9 cellular contexts compared by ENCODE assay signal in the genomic region with DNA sequence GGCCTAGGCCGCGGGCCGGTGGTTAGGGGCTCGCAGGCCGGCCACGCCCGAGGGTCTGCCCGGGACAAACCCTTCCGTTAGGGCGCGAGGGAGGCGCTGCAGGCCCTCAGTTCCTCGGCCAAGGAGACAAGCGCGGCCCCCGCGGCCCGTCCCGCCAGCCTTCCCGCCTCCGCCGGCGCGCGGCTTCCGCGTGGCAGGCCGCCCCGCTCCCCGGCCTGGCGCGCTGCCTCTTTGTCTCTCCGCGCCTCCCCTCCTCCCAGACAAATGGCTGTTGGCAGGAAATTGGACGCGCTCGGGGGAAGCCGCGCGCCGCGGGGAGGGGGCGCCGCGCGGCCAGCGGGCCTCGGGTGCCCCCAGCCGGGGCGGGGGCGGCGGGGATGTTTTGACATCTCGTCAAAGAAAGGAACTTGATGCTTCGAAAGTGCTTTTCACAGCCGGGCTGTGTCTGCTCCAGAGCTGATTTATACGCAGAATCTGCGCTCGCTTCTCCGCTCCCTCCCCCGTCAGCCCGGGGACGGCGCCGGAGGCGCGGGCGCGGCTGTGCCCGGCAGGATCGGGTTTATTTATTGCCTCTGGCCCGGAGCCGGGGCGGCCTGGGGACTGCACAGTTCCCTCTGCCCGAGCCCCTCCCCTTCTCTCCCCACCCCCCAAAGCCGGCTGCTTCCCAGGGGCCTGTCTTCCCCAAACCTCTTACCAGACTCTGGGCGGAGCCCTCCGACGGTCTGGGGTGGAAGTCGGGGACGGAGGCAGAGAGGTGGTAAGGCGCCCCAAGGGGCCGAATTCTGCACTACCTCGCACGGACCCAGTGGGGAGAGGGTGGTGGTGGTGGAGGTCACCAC. TPM values are rescaled to one million over a fixed set of nuclear protein-coding genes. Genes with fewer than 3 reads are reported as not detected.
DNase-seq lines count a peak whose midpoint lies in the region; ATAC-seq and TF ChIP-seq lines count a peak whose summit lies in the region.
"Had no signal": no experiment of that assay in that cellular context is flagged by ENCODE, and none has a peak within 500 bp of the region (broad histone marks: within the 10 kb centered on the region; RNA-seq: fewer than 3 reads in every experiment).

No MANE protein-coding gene starts in this region.

- peak; percentile 78 for ATAC-seq in GM18861 (IDR thresholded peaks at IDR 0.05; ENCODE audit: unreplicated experiment)
- peak; percentile 91 for ATAC-seq in HG03095 (IDR thresholded peaks at IDR 0.05; ENCODE audit: unreplicated experiment)
- ATAC-seq in central memory CD8-positive, alpha-beta T cell (replicated peaks; ENCODE audit: extremely low read depth, poor library complexity, severe bottlenecking): peak; percentile 92

- H3K36me3 Mint-ChIP-seq in central memory CD8-positive, alpha-beta T cell (ENCODE audit: insufficient read depth): peaks cover 10% of the 10 kb centered on the region

- peak overlapping the region; percentile 76 for H3K27ac Mint-ChIP-seq in central memory CD8-positive, alpha-beta T cell (ENCODE audit: low read depth)

- no peaks in the 10 kb centered on the region for H3K27me3 ChIP-seq in kidney epithelial cell (ENCODE audit: control insufficient read depth, insufficient read depth, low read length)

- DNase-seq in AG08395 (ENCODE audit: low spot score) (peak; percentile 90), NCI-H2227 (lab: John Stamatoyannopoulos, UW; ENCODE audit: unreplicated experiment) (peak; percentile 79), kidney epithelial cell (ENCODE audit: low read depth) (no peak)
- peak; percentile 53 to 70 (median 68) for DNase-seq in activated CD4-positive, CD25-positive, alpha-beta regulatory T cell (lab: John Stamatoyannopoulos, UW)
- DNase-seq in central memory CD8-positive, alpha-beta T cell (ENCODE audit: low spot score in 2 of 2): peak; percentile 67 to 75
- DNase-seq in stimulated activated CD4-positive, alpha-beta T cell treated with anti-CD3 and anti-CD28 coated beads, Interleukin-15, amount 100 ng/mL, for 24 hours: peak; percentile 91

- H3K27me3 Mint-ChIP-seq in central memory CD8-positive, alpha-beta T cell: no peaks in the 10 kb centered on the region

- H3K4me3 ChIP-seq in kidney epithelial cell (ENCODE audit: low read depth, low read length): peak overlapping the region; percentile 40

- no peaks in the 10 kb centered on the region for H3K9me3 Mint-ChIP-seq in central memory CD8-positive, alpha-beta T cell

- H3K36me3 ChIP-seq in kidney epithelial cell (ENCODE audit: control insufficient read depth, insufficient read depth, low read length): no peaks in the 10 kb centered on the region

- H3K4me1 Mint-ChIP-seq in central memory CD8-positive, alpha-beta T cell: peaks cover 22% of the 10 kb centered on the region

- H3K4me3 Mint-ChIP-seq in central memory CD8-positive, alpha-beta T cell: peak overlapping the region; percentile 78

- TF ChIP-seq CTCF in kidney epithelial cell (IDR thresholded peaks at IDR 0.05; ENCODE audit: insufficient read depth, low read length, poor library complexity, severe bottlenecking): peak; percentile 69

RNA-seq across cellular contexts. Expression of a gene that starts 20.8 kb away (rescaled TPM):
- total RNA-seq in kidney epithelial cell: 0.89 and 1.6 TPM in 2 replicates

RNA-seq across cellular contexts. Expression of a gene that starts 37.2 kb away (rescaled TPM):
- 4.1 and 6.6 TPM in 2 replicates for total RNA-seq in kidney epithelial cell

RNA-seq across cellular contexts. Expression of a gene that starts 37.3 kb away (rescaled TPM):
- total RNA-seq in kidney epithelial cell: 0.27 TPM in 1 of 2 replicates, not detected in the other
- total RNA-seq: activated CD8-positive, alpha-beta memory T cell treated with anti-CD3 and anti-CD28 coated beads for 36 hours had no signal

RNA-seq across cellular contexts. Expression of a gene that starts 52.9 kb away (rescaled TPM):
- not detected in 2 replicates for total RNA-seq in kidney epithelial cell
- total RNA-seq: activated CD8-positive, alpha-beta memory T cell treated with anti-CD3 and anti-CD28 coated beads for 36 hours had no signal

RNA-seq across cellular contexts. Expression of a gene that starts 53.0 kb away (rescaled TPM):
- 0.08 and 0.14 TPM in 2 replicates for total RNA-seq in kidney epithelial cell
